Comparison of ENCODE assay signal across 14 cellular contexts in the genomic region with DNA sequence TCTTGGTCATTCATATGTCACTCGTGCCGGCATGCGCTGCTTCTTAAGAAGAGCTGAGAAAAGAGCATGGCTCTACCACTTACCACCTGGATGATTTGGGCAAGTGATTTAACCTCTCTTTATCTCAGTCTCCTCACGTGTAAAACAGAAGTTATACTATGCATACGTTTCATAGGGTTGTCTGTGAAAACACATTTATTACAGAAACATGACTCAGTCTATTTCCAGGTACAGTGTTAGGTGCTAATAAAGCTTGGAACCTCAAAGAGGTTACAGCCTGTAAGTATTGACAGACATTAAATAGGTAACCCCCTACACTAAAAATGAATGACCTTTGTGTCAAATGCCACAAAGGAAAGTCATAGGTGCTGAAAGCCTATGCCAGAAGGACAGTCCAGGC. TPM values are rescaled to one million over a fixed set of nuclear protein-coding genes. Genes with fewer than 3 reads are reported as not detected.
DNase-seq lines count a peak whose midpoint lies in the region; ATAC-seq and TF ChIP-seq lines count a peak whose summit lies in the region.
"Had no signal": no experiment of that assay in that cellular context is flagged by ENCODE, and none has a peak within 500 bp of the region (broad histone marks: within the 10 kb centered on the region; RNA-seq: fewer than 3 reads in every experiment).

No MANE protein-coding gene starts in this region.

- no peaks in the 10 kb centered on the region for H3K27me3 Mint-ChIP-seq in activated naive CD4-positive, alpha-beta T cell treated with anti-CD3 and anti-CD28 coated beads, Interleukin-2, amount 50 U/mL, for 24 hours
- no peaks in the 10 kb centered on the region for H3K27me3 Mint-ChIP-seq in activated naive CD4-positive, alpha-beta T cell treated with anti-CD3 and anti-CD28 coated beads, Interleukin-2, amount 10 ng/mL, durations not matched to agents 7 days and 5 days
- no peaks in the 10 kb centered on the region for H3K27me3 Mint-ChIP-seq in WTC11 (ENCODE audit: low read depth)
- H3K27me3 Mint-ChIP-seq in neural crest cell (ENCODE audit: low read depth) = no peaks in the 10 kb centered on the region
- H3K27me3 Mint-ChIP-seq: B cell had no signal

- TF ChIP-seq CTCF in WTC11 (IDR thresholded peaks at IDR 0.05) = no peak
- TF ChIP-seq CTCF in neural crest cell (conservative IDR thresholded peaks at IDR 0.05) = no peak

- ATAC-seq in WTC11 (no peak), HG03108 (IDR thresholded peaks at IDR 0.05; ENCODE audit: unreplicated experiment) (no peak)
- ATAC-seq: CD8-positive, alpha-beta T cell; GM12878 had no signal

- DNase-seq in activated naive CD4-positive, alpha-beta T cell treated with anti-CD3 and anti-CD28 coated beads, Interleukin-2, amount 10 ng/mL, durations not matched to agents 7 days and 5 days = no peak
- DNase-seq in WTC11 (ENCODE audit: low spot score) (no peak), neural crest cell (ENCODE audit: low read depth, low spot score) (no peak), HUDEP-2 (lab: John Stamatoyannopoulos, UW; ENCODE audit: unreplicated experiment in 76 of 76) (no peak), SHP77 (lab: John Stamatoyannopoulos, UW) (no peak)
- DNase-seq: 8988T; Calu3; CD8-positive, alpha-beta T cell; DMS79 treated with DMSO at 0.1 percent for 48 hours; IMR-90 had no signal

- CTCF ChIA-PET in activated naive CD4-positive, alpha-beta T cell treated with anti-CD3 and anti-CD28 coated beads, Interleukin-2, amount 10 ng/mL, durations not matched to agents 7 days and 5 days (lab: Charles Lee) = no interaction called here
- CTCF ChIA-PET in WTC11 (lab: Charles Lee) = interaction anchor here (1.0 to 1.6 kb wide), 2 partner anchors 133 to 223 kb away, joined by 3 to 5 read pairs; no protein-coding TSS in a partner anchor

- POLR2A ChIA-PET in WTC11 (lab: Charles Lee) = no interaction called here

- peak overlapping the region; percentile 46 for H3K27ac Mint-ChIP-seq in activated naive CD4-positive, alpha-beta T cell treated with anti-CD3 and anti-CD28 coated beads, Interleukin-2, amount 50 U/mL, for 24 hours
- no peak overlapping the region for H3K27ac Mint-ChIP-seq in activated naive CD4-positive, alpha-beta T cell treated with anti-CD3 and anti-CD28 coated beads, Interleukin-2, amount 10 ng/mL, durations not matched to agents 7 days and 5 days
- H3K27ac Mint-ChIP-seq in WTC11 (peak overlapping the region; percentile 48; the same call in 1 of the 2 replicates), neural crest cell (ENCODE audit: unreplicated experiment) (peak overlapping the region; percentile 9)
- H3K27ac Mint-ChIP-seq: B cell; CD8-positive, alpha-beta T cell had no signal

- no peak overlapping the region for H3K4me3 Mint-ChIP-seq in activated naive CD4-positive, alpha-beta T cell treated with anti-CD3 and anti-CD28 coated beads, Interleukin-2, amount 50 U/mL, for 24 hours
- H3K4me3 Mint-ChIP-seq in activated naive CD4-positive, alpha-beta T cell treated with anti-CD3 and anti-CD28 coated beads, Interleukin-2, amount 10 ng/mL, durations not matched to agents 7 days and 5 days = no peak overlapping the region
- H3K4me3 Mint-ChIP-seq in WTC11 (no peak overlapping the region), neural crest cell (no peak overlapping the region)
- H3K4me3 Mint-ChIP-seq: B cell; CD8-positive, alpha-beta T cell had no signal

- peaks cover 4% of the 10 kb centered on the region for H3K36me3 Mint-ChIP-seq in activated naive CD4-positive, alpha-beta T cell treated with anti-CD3 and anti-CD28 coated beads, Interleukin-2, amount 50 U/mL, for 24 hours
- no peaks in the 10 kb centered on the region for H3K36me3 Mint-ChIP-seq in activated naive CD4-positive, alpha-beta T cell treated with anti-CD3 and anti-CD28 coated beads, Interleukin-2, amount 10 ng/mL, durations not matched to agents 7 days and 5 days
- H3K36me3 Mint-ChIP-seq in WTC11 (no peaks in the 10 kb centered on the region), neural crest cell (ENCODE audit: low read depth) (no peaks in the 10 kb centered on the region)

- peaks cover 50% of the 10 kb centered on the region for H3K4me1 Mint-ChIP-seq in activated naive CD4-positive, alpha-beta T cell treated with anti-CD3 and anti-CD28 coated beads, Interleukin-2, amount 50 U/mL, for 24 hours
- no peaks in the 10 kb centered on the region for H3K4me1 Mint-ChIP-seq in activated naive CD4-positive, alpha-beta T cell treated with anti-CD3 and anti-CD28 coated beads, Interleukin-2, amount 10 ng/mL, durations not matched to agents 7 days and 5 days
- H3K4me1 Mint-ChIP-seq in WTC11 = peaks cover 40% of the 10 kb centered on the region
- peaks cover 32% of the 10 kb centered on the region for H3K4me1 Mint-ChIP-seq in neural crest cell

- no peaks in the 10 kb centered on the region for H3K9me3 Mint-ChIP-seq in activated naive CD4-positive, alpha-beta T cell treated with anti-CD3 and anti-CD28 coated beads, Interleukin-2, amount 50 U/mL, for 24 hours
- H3K9me3 Mint-ChIP-seq in activated naive CD4-positive, alpha-beta T cell treated with anti-CD3 and anti-CD28 coated beads, Interleukin-2, amount 10 ng/mL, durations not matched to agents 7 days and 5 days = no peaks in the 10 kb centered on the region
- H3K9me3 Mint-ChIP-seq in WTC11 (no peaks in the 10 kb centered on the region), neural crest cell (no peaks in the 10 kb centered on the region)
- H3K9me3 Mint-ChIP-seq: CD8-positive, alpha-beta T cell had no signal

TF ChIP-seq in WTC11, 78 proteins besides CTCF, POLR2A, EP300 and RAD21 (continues in another document):
- TF ChIP-seq ELF4 (CRISPR knock-in tag; IDR thresholded peaks at IDR 0.05; ENCODE audit: low read depth) = no peak
- no peak for TF ChIP-seq RORB (CRISPR knock-in tag; IDR thresholded peaks at IDR 0.05)
- no peak for TF ChIP-seq HMGA2 (CRISPR knock-in tag; IDR thresholded peaks at IDR 0.05)
- TF ChIP-seq, protein P1, sequence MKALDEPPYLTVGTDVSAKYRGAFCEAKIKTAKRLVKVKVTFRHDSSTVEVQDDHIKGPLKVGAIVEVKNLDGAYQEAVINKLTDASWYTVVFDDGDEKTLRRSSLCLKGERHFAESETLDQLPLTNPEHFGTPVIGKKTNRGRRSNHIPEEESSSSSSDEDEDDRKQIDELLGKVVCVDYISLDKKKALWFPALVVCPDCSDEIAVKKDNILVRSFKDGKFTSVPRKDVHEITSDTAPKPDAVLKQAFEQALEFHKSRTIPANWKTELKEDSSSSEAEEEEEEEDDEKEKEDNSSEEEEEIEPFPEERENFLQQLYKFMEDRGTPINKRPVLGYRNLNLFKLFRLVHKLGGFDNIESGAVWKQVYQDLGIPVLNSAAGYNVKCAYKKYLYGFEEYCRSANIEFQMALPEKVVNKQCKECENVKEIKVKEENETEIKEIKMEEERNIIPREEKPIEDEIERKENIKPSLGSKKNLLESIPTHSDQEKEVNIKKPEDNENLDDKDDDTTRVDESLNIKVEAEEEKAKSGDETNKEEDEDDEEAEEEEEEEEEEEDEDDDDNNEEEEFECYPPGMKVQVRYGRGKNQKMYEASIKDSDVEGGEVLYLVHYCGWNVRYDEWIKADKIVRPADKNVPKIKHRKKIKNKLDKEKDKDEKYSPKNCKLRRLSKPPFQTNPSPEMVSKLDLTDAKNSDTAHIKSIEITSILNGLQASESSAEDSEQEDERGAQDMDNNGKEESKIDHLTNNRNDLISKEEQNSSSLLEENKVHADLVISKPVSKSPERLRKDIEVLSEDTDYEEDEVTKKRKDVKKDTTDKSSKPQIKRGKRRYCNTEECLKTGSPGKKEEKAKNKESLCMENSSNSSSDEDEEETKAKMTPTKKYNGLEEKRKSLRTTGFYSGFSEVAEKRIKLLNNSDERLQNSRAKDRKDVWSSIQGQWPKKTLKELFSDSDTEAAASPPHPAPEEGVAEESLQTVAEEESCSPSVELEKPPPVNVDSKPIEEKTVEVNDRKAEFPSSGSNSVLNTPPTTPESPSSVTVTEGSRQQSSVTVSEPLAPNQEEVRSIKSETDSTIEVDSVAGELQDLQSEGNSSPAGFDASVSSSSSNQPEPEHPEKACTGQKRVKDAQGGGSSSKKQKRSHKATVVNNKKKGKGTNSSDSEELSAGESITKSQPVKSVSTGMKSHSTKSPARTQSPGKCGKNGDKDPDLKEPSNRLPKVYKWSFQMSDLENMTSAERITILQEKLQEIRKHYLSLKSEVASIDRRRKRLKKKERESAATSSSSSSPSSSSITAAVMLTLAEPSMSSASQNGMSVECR (CRISPR knock-in tag; IDR thresholded peaks at IDR 0.05; ENCODE audit: borderline replicate concordance) = no peak
- TF ChIP-seq ERG (CRISPR knock-in tag; IDR thresholded peaks at IDR 0.05) = no peak
- no peak for TF ChIP-seq NFYB (CRISPR knock-in tag; conservative IDR thresholded peaks at IDR 0.05; ENCODE audit: low read depth)
- TF ChIP-seq, protein P2, sequence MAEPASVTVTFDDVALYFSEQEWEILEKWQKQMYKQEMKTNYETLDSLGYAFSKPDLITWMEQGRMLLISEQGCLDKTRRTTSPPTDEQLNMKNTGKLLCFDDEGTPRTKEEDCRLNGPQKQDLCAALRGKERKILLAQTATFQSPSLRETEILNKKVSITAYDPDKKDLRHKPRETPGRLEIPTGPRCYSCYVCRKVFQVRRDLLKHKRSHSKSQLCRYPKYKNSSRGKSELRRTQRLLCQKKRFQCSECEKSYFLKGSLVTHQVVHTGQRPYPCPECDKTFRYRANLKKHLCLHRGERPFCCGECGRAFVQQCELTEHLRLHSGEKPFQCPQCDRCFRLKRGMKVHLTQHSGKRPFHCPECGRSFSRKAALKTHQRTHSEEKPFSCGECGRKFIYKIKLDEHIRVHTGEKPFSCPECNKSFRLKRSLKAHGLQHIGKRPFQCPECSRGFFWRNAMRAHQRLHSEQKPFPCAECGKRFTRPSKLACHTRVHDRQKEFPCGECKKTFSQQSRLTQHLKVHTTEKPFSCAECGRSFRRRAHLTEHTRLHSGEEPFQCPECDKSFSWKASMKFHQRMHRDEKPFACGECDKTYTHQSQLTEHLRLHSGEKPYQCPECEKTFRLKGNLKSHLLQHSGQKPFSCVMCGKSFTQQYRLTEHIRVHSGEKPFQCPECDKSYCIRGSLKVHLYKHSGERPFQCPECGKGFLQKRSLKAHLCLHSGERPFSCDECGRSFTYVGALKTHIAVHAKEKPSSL (CRISPR knock-in tag; conservative IDR thresholded peaks at IDR 0.05) = no peak

RNA-seq across cellular contexts. Expression of gene MED27, which starts 43.1 kb away (rescaled TPM):
- total RNA-seq in WTC11 (2021) (26.6 to 27.9 TPM (median 27.5 TPM) in 3 replicates), neural crest cell (30.2 and 31.3 TPM in 2 replicates)
